Comparison of ENCODE assay signal across 2 cellular contexts in the genomic region with DNA sequence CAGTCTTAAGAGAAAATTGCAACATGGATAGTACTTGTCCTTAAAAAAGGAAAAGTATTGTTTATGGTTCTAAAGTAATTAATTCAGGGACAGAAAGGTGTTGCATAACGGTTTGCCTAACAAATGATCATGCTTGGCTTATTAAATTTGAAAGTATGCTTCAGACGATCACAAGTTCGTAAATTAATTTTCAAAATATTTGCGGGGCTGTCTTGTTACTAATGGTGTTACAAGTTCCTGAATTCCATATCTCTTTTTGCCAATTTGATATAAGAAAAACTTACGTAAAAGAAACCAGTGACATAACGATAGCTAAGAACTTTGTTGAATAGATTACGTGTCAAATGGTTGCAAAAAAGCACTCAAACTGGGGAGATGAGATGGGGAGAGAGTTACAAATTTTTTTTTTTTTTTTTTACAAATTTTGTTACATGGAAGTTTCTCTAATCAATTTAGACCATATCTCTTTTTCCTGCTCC.
TF ChIP-seq lines count a peak whose summit lies in the region.

No MANE protein-coding gene starts in this region.

TF ChIP-seq in HEK293, 187 proteins besides CTCF, POLR2A, EP300 and RAD21 (continued from another document):
- 0 out of 2 replicates have a peak, but pooled peaks have one; percentile 23 for TF ChIP-seq ZBTB21 (tag by site-specific recombination; IDR thresholded peaks at IDR 0.05)

TF ChIP-seq in WTC11, 78 proteins besides CTCF, POLR2A, EP300 and RAD21 (continued from another document):
- TF ChIP-seq, protein P1, sequence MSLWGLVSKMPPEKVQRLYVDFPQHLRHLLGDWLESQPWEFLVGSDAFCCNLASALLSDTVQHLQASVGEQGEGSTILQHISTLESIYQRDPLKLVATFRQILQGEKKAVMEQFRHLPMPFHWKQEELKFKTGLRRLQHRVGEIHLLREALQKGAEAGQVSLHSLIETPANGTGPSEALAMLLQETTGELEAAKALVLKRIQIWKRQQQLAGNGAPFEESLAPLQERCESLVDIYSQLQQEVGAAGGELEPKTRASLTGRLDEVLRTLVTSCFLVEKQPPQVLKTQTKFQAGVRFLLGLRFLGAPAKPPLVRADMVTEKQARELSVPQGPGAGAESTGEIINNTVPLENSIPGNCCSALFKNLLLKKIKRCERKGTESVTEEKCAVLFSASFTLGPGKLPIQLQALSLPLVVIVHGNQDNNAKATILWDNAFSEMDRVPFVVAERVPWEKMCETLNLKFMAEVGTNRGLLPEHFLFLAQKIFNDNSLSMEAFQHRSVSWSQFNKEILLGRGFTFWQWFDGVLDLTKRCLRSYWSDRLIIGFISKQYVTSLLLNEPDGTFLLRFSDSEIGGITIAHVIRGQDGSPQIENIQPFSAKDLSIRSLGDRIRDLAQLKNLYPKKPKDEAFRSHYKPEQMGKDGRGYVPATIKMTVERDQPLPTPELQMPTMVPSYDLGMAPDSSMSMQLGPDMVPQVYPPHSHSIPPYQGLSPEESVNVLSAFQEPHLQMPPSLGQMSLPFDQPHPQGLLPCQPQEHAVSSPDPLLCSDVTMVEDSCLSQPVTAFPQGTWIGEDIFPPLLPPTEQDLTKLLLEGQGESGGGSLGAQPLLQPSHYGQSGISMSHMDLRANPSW (CRISPR knock-in tag; conservative IDR thresholded peaks at IDR 0.05; ENCODE audit: low read depth): no peak
- TF ChIP-seq EMX1 (CRISPR knock-in tag; IDR thresholded peaks at IDR 0.05) (no peak), ESRRA (CRISPR knock-in tag; IDR thresholded peaks at IDR 0.05; ENCODE audit: borderline replicate concordance) (no peak), RORB (CRISPR knock-in tag; IDR thresholded peaks at IDR 0.05) (no peak), SMAD4 (CRISPR knock-in tag; IDR thresholded peaks at IDR 0.05) (no peak), CREB1 (CRISPR knock-in tag; IDR thresholded peaks at IDR 0.05) (no peak), SOX15 (CRISPR knock-in tag; IDR thresholded peaks at IDR 0.05) (no peak)
- TF ChIP-seq, protein P2, sequence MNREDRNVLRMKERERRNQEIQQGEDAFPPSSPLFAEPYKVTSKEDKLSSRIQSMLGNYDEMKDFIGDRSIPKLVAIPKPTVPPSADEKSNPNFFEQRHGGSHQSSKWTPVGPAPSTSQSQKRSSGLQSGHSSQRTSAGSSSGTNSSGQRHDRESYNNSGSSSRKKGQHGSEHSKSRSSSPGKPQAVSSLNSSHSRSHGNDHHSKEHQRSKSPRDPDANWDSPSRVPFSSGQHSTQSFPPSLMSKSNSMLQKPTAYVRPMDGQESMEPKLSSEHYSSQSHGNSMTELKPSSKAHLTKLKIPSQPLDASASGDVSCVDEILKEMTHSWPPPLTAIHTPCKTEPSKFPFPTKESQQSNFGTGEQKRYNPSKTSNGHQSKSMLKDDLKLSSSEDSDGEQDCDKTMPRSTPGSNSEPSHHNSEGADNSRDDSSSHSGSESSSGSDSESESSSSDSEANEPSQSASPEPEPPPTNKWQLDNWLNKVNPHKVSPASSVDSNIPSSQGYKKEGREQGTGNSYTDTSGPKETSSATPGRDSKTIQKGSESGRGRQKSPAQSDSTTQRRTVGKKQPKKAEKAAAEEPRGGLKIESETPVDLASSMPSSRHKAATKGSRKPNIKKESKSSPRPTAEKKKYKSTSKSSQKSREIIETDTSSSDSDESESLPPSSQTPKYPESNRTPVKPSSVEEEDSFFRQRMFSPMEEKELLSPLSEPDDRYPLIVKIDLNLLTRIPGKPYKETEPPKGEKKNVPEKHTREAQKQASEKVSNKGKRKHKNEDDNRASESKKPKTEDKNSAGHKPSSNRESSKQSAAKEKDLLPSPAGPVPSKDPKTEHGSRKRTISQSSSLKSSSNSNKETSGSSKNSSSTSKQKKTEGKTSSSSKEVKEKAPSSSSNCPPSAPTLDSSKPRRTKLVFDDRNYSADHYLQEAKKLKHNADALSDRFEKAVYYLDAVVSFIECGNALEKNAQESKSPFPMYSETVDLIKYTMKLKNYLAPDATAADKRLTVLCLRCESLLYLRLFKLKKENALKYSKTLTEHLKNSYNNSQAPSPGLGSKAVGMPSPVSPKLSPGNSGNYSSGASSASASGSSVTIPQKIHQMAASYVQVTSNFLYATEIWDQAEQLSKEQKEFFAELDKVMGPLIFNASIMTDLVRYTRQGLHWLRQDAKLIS (CRISPR knock-in tag; IDR thresholded peaks at IDR 0.05; ENCODE audit: borderline replicate concordance): no peak
- TF ChIP-seq, protein P3, sequence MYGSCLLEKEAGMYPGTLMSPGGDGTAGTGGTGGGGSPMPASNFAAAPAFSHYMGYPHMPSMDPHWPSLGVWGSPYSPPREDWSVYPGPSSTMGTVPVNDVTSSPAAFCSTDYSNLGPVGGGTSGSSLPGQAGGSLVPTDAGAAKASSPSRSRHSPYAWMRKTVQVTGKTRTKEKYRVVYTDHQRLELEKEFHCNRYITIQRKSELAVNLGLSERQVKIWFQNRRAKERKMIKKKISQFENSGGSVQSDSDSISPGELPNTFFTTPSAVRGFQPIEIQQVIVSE (CRISPR knock-in tag; IDR thresholded peaks at IDR 0.05; ENCODE audit: borderline replicate concordance): no peak
- TF ChIP-seq, protein P4, sequence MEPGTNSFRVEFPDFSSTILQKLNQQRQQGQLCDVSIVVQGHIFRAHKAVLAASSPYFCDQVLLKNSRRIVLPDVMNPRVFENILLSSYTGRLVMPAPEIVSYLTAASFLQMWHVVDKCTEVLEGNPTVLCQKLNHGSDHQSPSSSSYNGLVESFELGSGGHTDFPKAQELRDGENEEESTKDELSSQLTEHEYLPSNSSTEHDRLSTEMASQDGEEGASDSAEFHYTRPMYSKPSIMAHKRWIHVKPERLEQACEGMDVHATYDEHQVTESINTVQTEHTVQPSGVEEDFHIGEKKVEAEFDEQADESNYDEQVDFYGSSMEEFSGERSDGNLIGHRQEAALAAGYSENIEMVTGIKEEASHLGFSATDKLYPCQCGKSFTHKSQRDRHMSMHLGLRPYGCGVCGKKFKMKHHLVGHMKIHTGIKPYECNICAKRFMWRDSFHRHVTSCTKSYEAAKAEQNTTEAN (CRISPR knock-in tag; IDR thresholded peaks at IDR 0.05): no peak
- TF ChIP-seq, protein P5, sequence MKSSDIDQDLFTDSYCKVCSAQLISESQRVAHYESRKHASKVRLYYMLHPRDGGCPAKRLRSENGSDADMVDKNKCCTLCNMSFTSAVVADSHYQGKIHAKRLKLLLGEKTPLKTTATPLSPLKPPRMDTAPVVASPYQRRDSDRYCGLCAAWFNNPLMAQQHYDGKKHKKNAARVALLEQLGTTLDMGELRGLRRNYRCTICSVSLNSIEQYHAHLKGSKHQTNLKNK (CRISPR knock-in tag; IDR thresholded peaks at IDR 0.05): no peak
- TF ChIP-seq, protein P6, sequence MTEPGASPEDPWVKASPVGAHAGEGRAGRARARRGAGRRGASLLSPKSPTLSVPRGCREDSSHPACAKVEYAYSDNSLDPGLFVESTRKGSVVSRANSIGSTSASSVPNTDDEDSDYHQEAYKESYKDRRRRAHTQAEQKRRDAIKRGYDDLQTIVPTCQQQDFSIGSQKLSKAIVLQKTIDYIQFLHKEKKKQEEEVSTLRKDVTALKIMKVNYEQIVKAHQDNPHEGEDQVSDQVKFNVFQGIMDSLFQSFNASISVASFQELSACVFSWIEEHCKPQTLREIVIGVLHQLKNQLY (CRISPR knock-in tag; IDR thresholded peaks at IDR 0.05): no peak
- TF ChIP-seq, protein P7, sequence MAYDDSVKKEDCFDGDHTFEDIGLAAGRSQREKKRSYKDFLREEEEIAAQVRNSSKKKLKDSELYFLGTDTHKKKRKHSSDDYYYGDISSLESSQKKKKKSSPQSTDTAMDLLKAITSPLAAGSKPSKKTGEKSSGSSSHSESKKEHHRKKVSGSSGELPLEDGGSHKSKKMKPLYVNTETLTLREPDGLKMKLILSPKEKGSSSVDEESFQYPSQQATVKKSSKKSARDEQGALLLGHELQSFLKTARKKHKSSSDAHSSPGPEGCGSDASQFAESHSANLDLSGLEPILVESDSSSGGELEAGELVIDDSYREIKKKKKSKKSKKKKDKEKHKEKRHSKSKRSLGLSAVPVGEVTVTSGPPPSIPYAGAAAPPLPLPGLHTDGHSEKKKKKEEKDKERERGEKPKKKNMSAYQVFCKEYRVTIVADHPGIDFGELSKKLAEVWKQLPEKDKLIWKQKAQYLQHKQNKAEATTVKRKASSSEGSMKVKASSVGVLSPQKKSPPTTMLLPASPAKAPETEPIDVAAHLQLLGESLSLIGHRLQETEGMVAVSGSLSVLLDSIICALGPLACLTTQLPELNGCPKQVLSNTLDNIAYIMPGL (CRISPR knock-in tag; IDR thresholded peaks at IDR 0.05): no peak
- TF ChIP-seq, protein P8, sequence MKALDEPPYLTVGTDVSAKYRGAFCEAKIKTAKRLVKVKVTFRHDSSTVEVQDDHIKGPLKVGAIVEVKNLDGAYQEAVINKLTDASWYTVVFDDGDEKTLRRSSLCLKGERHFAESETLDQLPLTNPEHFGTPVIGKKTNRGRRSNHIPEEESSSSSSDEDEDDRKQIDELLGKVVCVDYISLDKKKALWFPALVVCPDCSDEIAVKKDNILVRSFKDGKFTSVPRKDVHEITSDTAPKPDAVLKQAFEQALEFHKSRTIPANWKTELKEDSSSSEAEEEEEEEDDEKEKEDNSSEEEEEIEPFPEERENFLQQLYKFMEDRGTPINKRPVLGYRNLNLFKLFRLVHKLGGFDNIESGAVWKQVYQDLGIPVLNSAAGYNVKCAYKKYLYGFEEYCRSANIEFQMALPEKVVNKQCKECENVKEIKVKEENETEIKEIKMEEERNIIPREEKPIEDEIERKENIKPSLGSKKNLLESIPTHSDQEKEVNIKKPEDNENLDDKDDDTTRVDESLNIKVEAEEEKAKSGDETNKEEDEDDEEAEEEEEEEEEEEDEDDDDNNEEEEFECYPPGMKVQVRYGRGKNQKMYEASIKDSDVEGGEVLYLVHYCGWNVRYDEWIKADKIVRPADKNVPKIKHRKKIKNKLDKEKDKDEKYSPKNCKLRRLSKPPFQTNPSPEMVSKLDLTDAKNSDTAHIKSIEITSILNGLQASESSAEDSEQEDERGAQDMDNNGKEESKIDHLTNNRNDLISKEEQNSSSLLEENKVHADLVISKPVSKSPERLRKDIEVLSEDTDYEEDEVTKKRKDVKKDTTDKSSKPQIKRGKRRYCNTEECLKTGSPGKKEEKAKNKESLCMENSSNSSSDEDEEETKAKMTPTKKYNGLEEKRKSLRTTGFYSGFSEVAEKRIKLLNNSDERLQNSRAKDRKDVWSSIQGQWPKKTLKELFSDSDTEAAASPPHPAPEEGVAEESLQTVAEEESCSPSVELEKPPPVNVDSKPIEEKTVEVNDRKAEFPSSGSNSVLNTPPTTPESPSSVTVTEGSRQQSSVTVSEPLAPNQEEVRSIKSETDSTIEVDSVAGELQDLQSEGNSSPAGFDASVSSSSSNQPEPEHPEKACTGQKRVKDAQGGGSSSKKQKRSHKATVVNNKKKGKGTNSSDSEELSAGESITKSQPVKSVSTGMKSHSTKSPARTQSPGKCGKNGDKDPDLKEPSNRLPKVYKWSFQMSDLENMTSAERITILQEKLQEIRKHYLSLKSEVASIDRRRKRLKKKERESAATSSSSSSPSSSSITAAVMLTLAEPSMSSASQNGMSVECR (CRISPR knock-in tag; IDR thresholded peaks at IDR 0.05; ENCODE audit: borderline replicate concordance): no peak
TF ChIP-seq in WTC11: peak in this region for 0.
